Comparison of ENCODE assay signal across 1 cellular context in the genomic region with DNA sequence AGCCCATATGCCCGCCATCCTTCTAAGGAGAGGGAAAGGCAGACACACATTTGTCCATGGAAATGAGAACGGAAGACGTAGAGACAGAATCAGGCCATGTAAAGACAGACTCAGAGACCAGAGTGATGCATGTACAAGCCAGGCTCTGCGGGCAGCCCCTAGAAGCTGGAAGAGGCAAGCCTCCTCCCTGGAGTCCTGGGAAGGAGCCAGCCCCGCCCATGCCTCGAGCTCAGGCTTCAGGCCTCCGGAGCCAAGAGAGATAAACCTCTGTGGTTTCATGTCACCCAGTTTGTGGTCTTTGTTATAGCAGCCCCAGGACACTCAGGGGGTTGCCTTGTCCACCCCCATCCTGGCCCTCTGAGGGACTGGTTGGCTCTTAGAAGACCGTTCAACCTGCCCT.
TF ChIP-seq lines count a peak whose summit lies in the region.

No MANE protein-coding gene starts in this region.

TF ChIP-seq in K562, 482 proteins besides CTCF, POLR2A, EP300 and RAD21 (continued from another document):
- TF ChIP-seq, protein P1, sequence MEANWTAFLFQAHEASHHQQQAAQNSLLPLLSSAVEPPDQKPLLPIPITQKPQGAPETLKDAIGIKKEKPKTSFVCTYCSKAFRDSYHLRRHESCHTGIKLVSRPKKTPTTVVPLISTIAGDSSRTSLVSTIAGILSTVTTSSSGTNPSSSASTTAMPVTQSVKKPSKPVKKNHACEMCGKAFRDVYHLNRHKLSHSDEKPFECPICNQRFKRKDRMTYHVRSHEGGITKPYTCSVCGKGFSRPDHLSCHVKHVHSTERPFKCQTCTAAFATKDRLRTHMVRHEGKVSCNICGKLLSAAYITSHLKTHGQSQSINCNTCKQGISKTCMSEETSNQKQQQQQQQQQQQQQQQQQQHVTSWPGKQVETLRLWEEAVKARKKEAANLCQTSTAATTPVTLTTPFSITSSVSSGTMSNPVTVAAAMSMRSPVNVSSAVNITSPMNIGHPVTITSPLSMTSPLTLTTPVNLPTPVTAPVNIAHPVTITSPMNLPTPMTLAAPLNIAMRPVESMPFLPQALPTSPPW (CRISPR knock-in tag; IDR thresholded peaks at IDR 0.05): peak; percentile 14; the same call in 1 of the 2 replicates
- TF ChIP-seq ASH1L (IDR thresholded peaks at IDR 0.05; ENCODE audit: borderline replicate concordance, low read depth, partially characterized antibody) (no peak), HNRNPUL1 (IDR thresholded peaks at IDR 0.05; ENCODE audit: low read length) (no peak), ZNF444 (CRISPR knock-in tag; IDR thresholded peaks at IDR 0.05) (no peak), MTA3 (IDR thresholded peaks at IDR 0.05; ENCODE audit: borderline replicate concordance) (no peak), STAT5A (IDR thresholded peaks at IDR 0.05; ENCODE audit: borderline replicate concordance, low read length) (no peak), NUFIP1 (IDR thresholded peaks at IDR 0.05; ENCODE audit: partially characterized antibody) (no peak), ZNF766 (CRISPR knock-in tag; conservative IDR thresholded peaks at IDR 0.05) (peak; percentile 94), SRF (CRISPR knock-in tag; IDR thresholded peaks at IDR 0.05) (peak in 1 of 2 experiments; percentile 69; a peak in 1 of 4 replicates), SRSF7 (optimal IDR thresholded peaks at IDR 0.05; ENCODE audit: low read depth, low read length) (no peak), ARID1B (IDR thresholded peaks at IDR 0.05) (no peak), ZNF165 (CRISPR knock-in tag; IDR thresholded peaks at IDR 0.05; ENCODE audit: borderline replicate concordance) (no peak), HMBOX1 (IDR thresholded peaks at IDR 0.05) (no peak), SMAD2 (IDR thresholded peaks at IDR 0.05; ENCODE audit: low read depth, low read length) (no peak), PURB (CRISPR knock-in tag; IDR thresholded peaks at IDR 0.05; ENCODE audit: low read depth) (no peak)
- TF ChIP-seq, protein P2, sequence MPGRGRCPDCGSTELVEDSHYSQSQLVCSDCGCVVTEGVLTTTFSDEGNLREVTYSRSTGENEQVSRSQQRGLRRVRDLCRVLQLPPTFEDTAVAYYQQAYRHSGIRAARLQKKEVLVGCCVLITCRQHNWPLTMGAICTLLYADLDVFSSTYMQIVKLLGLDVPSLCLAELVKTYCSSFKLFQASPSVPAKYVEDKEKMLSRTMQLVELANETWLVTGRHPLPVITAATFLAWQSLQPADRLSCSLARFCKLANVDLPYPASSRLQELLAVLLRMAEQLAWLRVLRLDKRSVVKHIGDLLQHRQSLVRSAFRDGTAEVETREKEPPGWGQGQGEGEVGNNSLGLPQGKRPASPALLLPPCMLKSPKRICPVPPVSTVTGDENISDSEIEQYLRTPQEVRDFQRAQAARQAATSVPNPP (IDR thresholded peaks at IDR 0.05; ENCODE audit: borderline replicate concordance, insufficient read depth, insufficient read length): no peak
- TF ChIP-seq, protein P3, sequence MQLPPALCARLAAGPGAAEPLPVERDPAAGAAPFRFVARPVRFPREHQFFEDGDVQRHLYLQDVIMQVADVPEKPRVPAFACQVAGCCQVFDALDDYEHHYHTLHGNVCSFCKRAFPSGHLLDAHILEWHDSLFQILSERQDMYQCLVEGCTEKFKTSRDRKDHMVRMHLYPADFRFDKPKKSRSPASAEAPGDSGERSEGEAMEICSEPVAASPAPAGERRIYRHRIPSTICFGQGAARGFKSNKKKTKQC (CRISPR knock-in tag; IDR thresholded peaks at IDR 0.05): 0 out of 2 replicates have a peak, but pooled peaks have one; percentile 1
- TF ChIP-seq, protein P4, sequence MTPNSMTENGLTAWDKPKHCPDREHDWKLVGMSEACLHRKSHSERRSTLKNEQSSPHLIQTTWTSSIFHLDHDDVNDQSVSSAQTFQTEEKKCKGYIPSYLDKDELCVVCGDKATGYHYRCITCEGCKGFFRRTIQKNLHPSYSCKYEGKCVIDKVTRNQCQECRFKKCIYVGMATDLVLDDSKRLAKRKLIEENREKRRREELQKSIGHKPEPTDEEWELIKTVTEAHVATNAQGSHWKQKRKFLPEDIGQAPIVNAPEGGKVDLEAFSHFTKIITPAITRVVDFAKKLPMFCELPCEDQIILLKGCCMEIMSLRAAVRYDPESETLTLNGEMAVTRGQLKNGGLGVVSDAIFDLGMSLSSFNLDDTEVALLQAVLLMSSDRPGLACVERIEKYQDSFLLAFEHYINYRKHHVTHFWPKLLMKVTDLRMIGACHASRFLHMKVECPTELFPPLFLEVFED (CRISPR knock-in tag; conservative IDR thresholded peaks at IDR 0.05): no peak
